Comparison of ENCODE assay signal across 9 cellular contexts in genomic region chr7:7051221-7051877, GRCh38.
DNase-seq lines count a peak whose midpoint lies in the region; ATAC-seq and TF ChIP-seq lines count a peak whose summit lies in the region.
"Had no signal": no experiment of that assay in that cellular context is flagged by ENCODE, and none has a peak within 500 bp of the region (broad histone marks: within the 10 kb centered on the region; RNA-seq: fewer than 3 reads in every experiment).

No MANE protein-coding gene starts in this region.

- H3K9ac ChIP-seq in BLaER1 treated with 17β-estradiol and CSF1 and Interleukin-3, amounts not matched to agents 10 nM and 100 nM = 0 out of 22 replicates have a peak overlapping the region, but pooled peaks of 1 of the 11 experiments have one; percentile 16
- H3K9ac ChIP-seq in MM.1S (ENCODE audit: low read length) = no peak overlapping the region

- POLR2A ChIA-PET in CD4-positive, alpha-beta memory T cell (lab: Charles Lee; ENCODE audit: partially characterized antibody) = no interaction called here

- H3K27ac ChIP-seq in BLaER1 treated with 17β-estradiol and CSF1 and Interleukin-3, amounts not matched to agents 10 nM and 100 nM = peak overlapping the region in 8 of 11 experiments; percentile 9 to 76 (median 62); a peak in 15 of 22 replicates
- H3K27ac ChIP-seq in MM.1S (ENCODE audit: low read length) = no peak overlapping the region
- H3K27ac ChIP-seq in gastroesophageal sphincter = no peak overlapping the region
- H3K27ac ChIP-seq in CD4-positive, alpha-beta memory T cell (ENCODE audit: low read depth, low read length) = no peak overlapping the region

- H3K9me2 ChIP-seq in MM.1S (replicated peaks; ENCODE audit: insufficient read depth, low read length) = no peaks in the 10 kb centered on the region

- DNase-seq in MM.1S (no peak), globus pallidus (ENCODE audit: low spot score) (peak; percentile 50), HFFc6 (no peak)
- DNase-seq in CD4-positive, alpha-beta memory T cell = no peak
- DNase-seq in activated CD4-positive, CD25-positive, alpha-beta regulatory T cell (lab: John Stamatoyannopoulos, UW) = no peak
- DNase-seq: CD4-positive, CD25-positive, alpha-beta regulatory T cell had no signal

- no peak for TF ChIP-seq POLR2A in gastroesophageal sphincter (IDR thresholded peaks at IDR 0.05)

- CTCF ChIA-PET in CD4-positive, alpha-beta memory T cell (lab: Charles Lee; ENCODE audit: partially characterized antibody) = no interaction called here

- H3F3A ChIP-seq in MM.1S (ENCODE audit: insufficient read depth, low read length) = no peaks in the 10 kb centered on the region

- H3K4me3 ChIP-seq in BLaER1 treated with 17β-estradiol and CSF1 and Interleukin-3, amounts not matched to agents 10 nM and 100 nM = no peak overlapping the region
- no peak overlapping the region for H3K4me3 ChIP-seq in MM.1S (ENCODE audit: low read length)
- no peak overlapping the region for H3K4me3 ChIP-seq in gastroesophageal sphincter
- H3K4me3 ChIP-seq in CD4-positive, alpha-beta memory T cell (ENCODE audit: low read length in 2 of 2) = no peak overlapping the region

- H3K4me1 ChIP-seq in BLaER1 treated with 17β-estradiol and CSF1 and Interleukin-3, amounts not matched to agents 10 nM and 100 nM = peaks cover 0 to 14% (median 2%) of the 10 kb centered on the region in 10 experiments; a peak in 6 of 20 replicates
- H3K4me1 ChIP-seq in MM.1S (ENCODE audit: low read length) (no peaks in the 10 kb centered on the region), gastroesophageal sphincter (no peaks in the 10 kb centered on the region)
- H3K4me1 ChIP-seq in CD4-positive, alpha-beta memory T cell (ENCODE audit: insufficient read depth, low read length) = no peaks in the 10 kb centered on the region

- H3K27me3 ChIP-seq in BLaER1 treated with 17β-estradiol and CSF1 and Interleukin-3, amounts not matched to agents 10 nM and 100 nM = no peaks in the 10 kb centered on the region
- H3K27me3 ChIP-seq in MM.1S (replicated peaks; ENCODE audit: insufficient read depth, low read length) = no peaks in the 10 kb centered on the region
- H3K27me3 ChIP-seq in gastroesophageal sphincter = no peaks in the 10 kb centered on the region
- no peaks in the 10 kb centered on the region for H3K27me3 ChIP-seq in CD4-positive, alpha-beta memory T cell (ENCODE audit: insufficient read depth, low read length)

- no peaks in the 10 kb centered on the region; the same call in 1 of the 2 replicates for H3K9me3 Mint-ChIP-seq in HFFc6
- H3K9me3 Mint-ChIP-seq in CD4-positive, alpha-beta memory T cell = peaks cover 0 to 10% (median under 1%) of the 10 kb centered on the region in 8 donors

- ATAC-seq in GM21423 (IDR thresholded peaks at IDR 0.05; ENCODE audit: unreplicated experiment) (peak; percentile 82), gastroesophageal sphincter (no peak)

- H3K4me1 Mint-ChIP-seq in HFFc6 (ENCODE audit: low read depth) = peaks cover 8% of the 10 kb centered on the region
- H3K4me1 Mint-ChIP-seq in CD4-positive, alpha-beta memory T cell = no peaks in the 10 kb centered on the region
- H3K4me1 Mint-ChIP-seq: CD4-positive, CD25-positive, alpha-beta regulatory T cell had no signal

- no peaks in the 10 kb centered on the region for H3K36me3 ChIP-seq in BLaER1 treated with 17β-estradiol and CSF1 and Interleukin-3, amounts not matched to agents 10 nM and 100 nM
- H3K36me3 ChIP-seq in MM.1S (replicated peaks; ENCODE audit: insufficient read depth, low read length) (no peaks in the 10 kb centered on the region), gastroesophageal sphincter (no peaks in the 10 kb centered on the region)
- H3K36me3 ChIP-seq in CD4-positive, alpha-beta memory T cell (ENCODE audit: insufficient read depth, low read length) = no peaks in the 10 kb centered on the region

- TF ChIP-seq EP300 in gastroesophageal sphincter (IDR thresholded peaks at IDR 0.05) = no peak

- H2AFZ ChIP-seq in MM.1S (ENCODE audit: low read length) = peak overlapping the region; percentile 51; the same call in 1 of the 2 replicates

- no peak overlapping the region for H3K4me3 Mint-ChIP-seq in HFFc6
- no peak overlapping the region for H3K4me3 Mint-ChIP-seq in CD4-positive, alpha-beta memory T cell
- H3K4me3 Mint-ChIP-seq: CD4-positive, CD25-positive, alpha-beta regulatory T cell had no signal

- H3K79me2 ChIP-seq in MM.1S (ENCODE audit: low read length) = no peaks in the 10 kb centered on the region

- H3K4me2 ChIP-seq in BLaER1 treated with 17β-estradiol and CSF1 and Interleukin-3, amounts not matched to agents 10 nM and 100 nM = peak overlapping the region in 4 of 11 experiments; percentile 13 to 56 (median 43); a peak in 6 of 22 replicates
- no peak overlapping the region for H3K4me2 ChIP-seq in MM.1S (ENCODE audit: low read depth, low read length)

- H3K9me3 ChIP-seq in BLaER1 treated with 17β-estradiol and CSF1 and Interleukin-3, amounts not matched to agents 10 nM and 100 nM (replicated peaks in 1 of 11) = peaks cover 0 to 22% (median 0%) of the 10 kb centered on the region in 11 experiments; a peak in 9 of 22 replicates
- H3K9me3 ChIP-seq in MM.1S (replicated peaks; ENCODE audit: insufficient read depth, low read length) (no peaks in the 10 kb centered on the region), gastroesophageal sphincter (no peaks in the 10 kb centered on the region)
- H3K9me3 ChIP-seq in CD4-positive, alpha-beta memory T cell (ENCODE audit: control insufficient read depth in 1 of 2, low read length in 2 of 2) = no peaks in the 10 kb centered on the region

- TF ChIP-seq CTCF in MM.1S (IDR thresholded peaks at IDR 0.05; ENCODE audit: low read length) = no peak
- TF ChIP-seq CTCF in HFFc6 (IDR thresholded peaks at IDR 0.05) = no peak
- no peak for TF ChIP-seq CTCF in gastroesophageal sphincter (IDR thresholded peaks at IDR 0.05)

- H4K20me1 ChIP-seq in BLaER1 treated with 17β-estradiol and CSF1 and Interleukin-3, amounts not matched to agents 10 nM and 100 nM = no peaks in the 10 kb centered on the region
- H4K20me1 ChIP-seq in MM.1S (ENCODE audit: insufficient read depth, low read length) = no peaks in the 10 kb centered on the region

- no peaks in the 10 kb centered on the region for H3K36me3 Mint-ChIP-seq in HFFc6 (ENCODE audit: low read depth)
- peaks cover 0 to 4% of the 10 kb centered on the region in 2 donors for H3K36me3 Mint-ChIP-seq in CD4-positive, alpha-beta memory T cell
- H3K36me3 Mint-ChIP-seq: CD4-positive, CD25-positive, alpha-beta regulatory T cell had no signal

- peaks cover 2% of the 10 kb centered on the region for H3K27me3 Mint-ChIP-seq in HFFc6 (ENCODE audit: insufficient read depth)
- H3K27me3 Mint-ChIP-seq in CD4-positive, alpha-beta memory T cell = peaks cover 0 to 3% of the 10 kb centered on the region in 2 donors

- intact Hi-C loops in CD4-positive, alpha-beta memory T cell (cut with micrococcal nuclease) = no loop called here

- WGBS in gastroesophageal sphincter (ENCODE audit: low coverage in 1 of 2), 2 donors = 34 to 54% methylated on average over 3 to 4 of the region's 4 CpGs

- no peak overlapping the region for H3K27ac Mint-ChIP-seq in HFFc6
- H3K27ac Mint-ChIP-seq in CD4-positive, alpha-beta memory T cell = no peak overlapping the region
- H3K27ac Mint-ChIP-seq: CD4-positive, CD25-positive, alpha-beta regulatory T cell had no signal

Comparison
In these comparisons a context has a peak if more than half of its experiments do, and no peak if none do; other contexts are left out.
1. H3K27ac ChIP-seq: peak in BLaER1 treated with 17β-estradiol and CSF1 and Interleukin-3, amounts not matched to agents 10 nM and 100 nM (8 of 11); none in MM.1S (single experiment), gastroesophageal sphincter (0 of 4) and CD4-positive, alpha-beta memory T cell (single experiment).